ENCODE assay signal across 17 cellular contexts in the genomic region with DNA sequence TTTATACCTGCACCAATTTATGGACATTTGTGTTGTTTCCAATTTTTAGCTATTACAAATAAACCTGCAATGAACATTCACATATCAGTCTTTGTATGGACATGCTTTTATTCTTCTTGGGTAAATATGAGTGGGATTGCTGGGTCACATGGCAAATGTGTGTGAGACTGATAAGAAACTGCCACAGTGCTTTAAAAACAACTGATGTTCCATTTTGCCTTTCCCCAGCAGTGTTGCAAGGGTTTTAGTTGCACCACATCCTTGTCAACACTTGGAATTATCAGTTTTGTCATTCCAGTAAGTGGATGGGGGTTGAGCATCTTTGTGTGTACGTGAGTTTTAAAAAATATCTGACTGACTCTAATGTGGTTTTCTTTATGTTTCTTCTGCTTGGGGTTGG.
"Had no signal": no experiment of that assay in that cellular context is flagged by ENCODE, and none has a peak within 500 bp of the region (broad histone marks: within the 10 kb centered on the region; RNA-seq: fewer than 3 reads in every experiment).

No MANE protein-coding gene starts in this region.

- H3K27ac Mint-ChIP-seq: nephron progenitor cell; stimulated activated naive B cell treated with anti-CD40 and anti-IgM and Interleukin-4, amounts not matched to agents 10 μg/mL and 1 μg/mL and 100 μg/mL, for 72 hours; stimulated activated naive CD8-positive, alpha-beta T cell treated with anti-CD3 and anti-CD28 coated beads, Interleukin-15, amount 100 ng/mL, for 72 hours had no signal

- DNase-seq: effector memory CD4-positive, alpha-beta T cell; gastrocnemius medialis; glutamatergic neuron; kidney; left cardiac atrium; left ventricle myocardium superior; mesenchymal stem cell; midbrain; nephron progenitor cell; psoas muscle; retina; sigmoid colon; stimulated activated CD4-positive, alpha-beta T cell treated with anti-CD3 and anti-CD28 coated beads, Interleukin-2, amount 100 ng/mL, for 24 hours; stimulated activated CD4-positive, alpha-beta T cell treated with anti-CD3 and anti-CD28 coated beads, Interleukin-4, amount 100 ng/mL, for 4 hours; stimulated activated naive B cell treated with anti-CD40 and anti-IgM and Interleukin-4, amounts not matched to agents 10 μg/mL and 1 μg/mL and 100 μg/mL, for 72 hours; stimulated activated naive CD8-positive, alpha-beta T cell treated with anti-CD3 and anti-CD28 coated beads, Interleukin-15, amount 100 ng/mL, for 72 hours; testis had no signal

- H3K4me3 Mint-ChIP-seq: nephron progenitor cell; stimulated activated naive B cell treated with anti-CD40 and anti-IgM and Interleukin-4, amounts not matched to agents 10 μg/mL and 1 μg/mL and 100 μg/mL, for 72 hours; stimulated activated naive CD8-positive, alpha-beta T cell treated with anti-CD3 and anti-CD28 coated beads, Interleukin-15, amount 100 ng/mL, for 72 hours had no signal

- H3K27me3 Mint-ChIP-seq: stimulated activated naive B cell treated with anti-CD40 and anti-IgM and Interleukin-4, amounts not matched to agents 10 μg/mL and 1 μg/mL and 100 μg/mL, for 72 hours; stimulated activated naive CD8-positive, alpha-beta T cell treated with anti-CD3 and anti-CD28 coated beads, Interleukin-15, amount 100 ng/mL, for 72 hours had no signal

- ATAC-seq: gastrocnemius medialis; left cardiac atrium; left ventricle myocardium superior; psoas muscle; stimulated activated naive B cell treated with anti-CD40 and anti-IgM and Interleukin-4, amounts not matched to agents 10 μg/mL and 1 μg/mL and 100 μg/mL, for 72 hours; stimulated activated naive CD8-positive, alpha-beta T cell treated with anti-CD3 and anti-CD28 coated beads, Interleukin-15, amount 100 ng/mL, for 72 hours had no signal
